In genomic region chr1:30755334-30755733, GRCh38 we compare ENCODE assay signal across 11 cellular contexts. TPM values are rescaled to one million over a fixed set of nuclear protein-coding genes. Genes with fewer than 3 reads are reported as not detected.
DNase-seq lines count a peak whose midpoint lies in the region; ATAC-seq and TF ChIP-seq lines count a peak whose summit lies in the region.
"Had no signal": no experiment of that assay in that cellular context is flagged by ENCODE, and none has a peak within 500 bp of the region (broad histone marks: within the 10 kb centered on the region; RNA-seq: fewer than 3 reads in every experiment).

No MANE protein-coding gene starts in this region.

- H3K36me3 ChIP-seq in BLaER1 = peaks cover 46% of the 10 kb centered on the region

- H3K4me1 Mint-ChIP-seq in activated naive CD8-positive, alpha-beta T cell treated with anti-CD3 and anti-CD28 coated beads, Interleukin-2, amount 50 U/mL, for 24 hours = peaks cover 93% of the 10 kb centered on the region
- H3K4me1 Mint-ChIP-seq in naive thymus-derived CD8-positive, alpha-beta T cell = peaks cover 46 to 94% (median 83%) of the 10 kb centered on the region in 4 donors

- peaks cover 30% of the 10 kb centered on the region for H4K20me1 ChIP-seq in BLaER1

- peak overlapping the region; percentile 97 for H3K27ac Mint-ChIP-seq in activated naive CD8-positive, alpha-beta T cell treated with anti-CD3 and anti-CD28 coated beads, Interleukin-2, amount 50 U/mL, for 24 hours
- H3K27ac Mint-ChIP-seq in naive thymus-derived CD8-positive, alpha-beta T cell = peak overlapping the region; percentile 90 to 99 (median 99)

- no peak for DNase-seq in HEK293T (ENCODE audit: extremely low spot score)
- no peak for DNase-seq in activated naive CD8-positive, alpha-beta T cell treated with anti-CD3 and anti-CD28 coated beads, Interleukin-2, amount 50 U/mL, for 24 hours
- no peak for DNase-seq in naive thymus-derived CD8-positive, alpha-beta T cell
- no peak for DNase-seq in NCI-H345 treated with DMSO at 0.1 percent for 48 hours (lab: John Stamatoyannopoulos, UW; ENCODE audit: unreplicated experiment)
- DNase-seq in nucleus accumbens (lab: John Stamatoyannopoulos, UW) = no peak
- DNase-seq in C1 segment of cervical spinal cord (lab: John Stamatoyannopoulos, UW) = no peak
- DNase-seq: NCI-H1048 had no signal

- no peaks in the 10 kb centered on the region for H3K27me3 Mint-ChIP-seq in activated naive CD8-positive, alpha-beta T cell treated with anti-CD3 and anti-CD28 coated beads, Interleukin-2, amount 50 U/mL, for 24 hours
- H3K27me3 Mint-ChIP-seq in naive thymus-derived CD8-positive, alpha-beta T cell = no peaks in the 10 kb centered on the region

- H3K9me3 ChIP-seq in BLaER1 = no peaks in the 10 kb centered on the region

- H3K27me3 ChIP-seq in BLaER1 = no peaks in the 10 kb centered on the region

- peak overlapping the region; percentile 98 for H3K4me2 ChIP-seq in BLaER1

- peaks cover 70% of the 10 kb centered on the region for H3K4me1 ChIP-seq in BLaER1

- H3K36me3 Mint-ChIP-seq in activated naive CD8-positive, alpha-beta T cell treated with anti-CD3 and anti-CD28 coated beads, Interleukin-2, amount 50 U/mL, for 24 hours (ENCODE audit: low read depth) = peaks cover 33% of the 10 kb centered on the region
- peaks cover 0 to 16% (median 5%) of the 10 kb centered on the region in 3 donors for H3K36me3 Mint-ChIP-seq in naive thymus-derived CD8-positive, alpha-beta T cell

- peak overlapping the region; percentile 93 for H3K4me3 ChIP-seq in BLaER1

- CTCF ChIA-PET in HEK293T (lab: Yijun Ruan, JAX) = interaction anchor here (1.4 kb wide), 1 partner anchor 27 kb away, joined by 3 read pairs; no protein-coding TSS in a partner anchor

- H3K27ac ChIP-seq in BLaER1 = peak overlapping the region; percentile 98

- no peak for ATAC-seq in activated naive CD8-positive, alpha-beta T cell treated with anti-CD3 and anti-CD28 coated beads, Interleukin-2, amount 50 U/mL, for 24 hours
- ATAC-seq in naive thymus-derived CD8-positive, alpha-beta T cell = no peak
- no peak for ATAC-seq in HG03280 (IDR thresholded peaks at IDR 0.05; ENCODE audit: unreplicated experiment)
- ATAC-seq: SK-N-SH treated with all-trans-retinoic acid at 6 μM for 48 hours had no signal

- H3K9me3 Mint-ChIP-seq in activated naive CD8-positive, alpha-beta T cell treated with anti-CD3 and anti-CD28 coated beads, Interleukin-2, amount 50 U/mL, for 24 hours = no peaks in the 10 kb centered on the region
- H3K9me3 Mint-ChIP-seq in naive thymus-derived CD8-positive, alpha-beta T cell = no peaks in the 10 kb centered on the region

- POLR2A ChIA-PET in HEK293T (lab: Yijun Ruan, JAX) = no interaction called here
- POLR2A ChIA-PET in naive thymus-derived CD8-positive, alpha-beta T cell (lab: Charles Lee) = interaction anchor here (0.9 to 41.4 kb wide), 3 partner anchors 0 to 25 kb away, joined by 3 to 1432 read pairs (median 1432); partner anchors contain the start of genes LAPTM5 and MATN1

- H3K9ac ChIP-seq in BLaER1 = peak overlapping the region; percentile 98

- peak overlapping the region; percentile 98 for H3K4me3 Mint-ChIP-seq in activated naive CD8-positive, alpha-beta T cell treated with anti-CD3 and anti-CD28 coated beads, Interleukin-2, amount 50 U/mL, for 24 hours
- H3K4me3 Mint-ChIP-seq in naive thymus-derived CD8-positive, alpha-beta T cell = peak overlapping the region; percentile 92 to 100 (median 98)

TF ChIP-seq in HEK293T, 16 proteins besides CTCF, POLR2A, EP300 and RAD21:
- TF ChIP-seq FOXA1 (IDR thresholded peaks at IDR 0.05) = no peak
- peak; percentile 24; the same call in 1 of the 2 replicates for TF ChIP-seq PKNOX1 (IDR thresholded peaks at IDR 0.05)
- TF ChIP-seq L3MBTL2 (conservative IDR thresholded peaks at IDR 0.05) = no peak
- TF ChIP-seq BHLHE40 (IDR thresholded peaks at IDR 0.05; ENCODE audit: borderline replicate concordance) = no peak

RNA-seq across cellular contexts. Expression of gene LAPTM5, which starts 2.2 kb away (rescaled TPM):
- 100 to 1,000 TPM; 565 to 585 TPM for total RNA-seq in naive thymus-derived CD8-positive, alpha-beta T cell
- polyA plus RNA-seq in naive thymus-derived CD8-positive, alpha-beta T cell = 100 to 1,000 TPM; 534 to 602 (median 561) TPM

RNA-seq across cellular contexts. Expression of gene MATN1, which starts 31.9 kb away (rescaled TPM):
- under 1 TPM; 0.47 to 0.96 TPM for total RNA-seq in naive thymus-derived CD8-positive, alpha-beta T cell
- under 1 TPM in 1 of 3 donors, not detected in 2; 0.07 TPM for polyA plus RNA-seq in naive thymus-derived CD8-positive, alpha-beta T cell
- total RNA-seq: myocyte had no signal
